8 cellular contexts compared by ENCODE assay signal in genomic region chr9:72701510-72701909, GRCh38.
"Had no signal": no experiment of that assay in that cellular context is flagged by ENCODE, and none has a peak within 500 bp of the region (broad histone marks: within the 10 kb centered on the region; RNA-seq: fewer than 3 reads in every experiment).

No MANE protein-coding gene starts in this region.

- H3K9ac ChIP-seq: KMS-11 had no signal

- H3K27ac ChIP-seq: HL-60, KMS-11 had no signal

- H3K4me3 ChIP-seq: K562 had no signal

- H3K4me1 Mint-ChIP-seq: IgD-negative memory B cell had no signal

- ATAC-seq: HepG2, K562 had no signal

- H3K4me2 ChIP-seq: KMS-11 had no signal

- DNase-seq: IMR-90, KBM-7, KG1 had no signal

- H3K9me3 Mint-ChIP-seq: IgD-negative memory B cell had no signal

- H3K27ac Mint-ChIP-seq: IgD-negative memory B cell had no signal

- H3K4me3 Mint-ChIP-seq: IgD-negative memory B cell had no signal

- H3K36me3 Mint-ChIP-seq: IgD-negative memory B cell had no signal
